28 cellular contexts compared by ENCODE assay signal in the genomic region with DNA sequence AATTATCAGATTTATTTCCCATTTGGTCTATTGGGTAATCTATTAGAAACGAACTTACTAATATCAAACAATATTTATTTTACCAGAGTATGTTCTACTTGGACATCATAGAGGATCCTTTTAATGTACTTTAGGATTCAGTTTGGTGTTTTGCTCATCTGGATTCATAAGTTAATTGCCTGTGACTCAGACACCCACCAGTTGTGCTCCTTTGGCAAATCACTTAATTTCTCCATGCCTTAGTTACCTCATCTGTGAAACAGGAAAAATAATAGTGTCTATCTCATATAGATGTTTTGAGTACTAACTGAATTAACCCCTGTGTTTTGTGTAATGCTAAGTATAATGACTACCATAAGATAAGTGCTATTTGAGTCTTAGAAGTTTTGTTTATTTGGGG.
"Had no signal": no experiment of that assay in that cellular context is flagged by ENCODE, and none has a peak within 500 bp of the region (broad histone marks: within the 10 kb centered on the region; RNA-seq: fewer than 3 reads in every experiment).

No MANE protein-coding gene starts in this region.

- H3K4me3 ChIP-seq: ascending aorta, body of pancreas, SJCRH30 had no signal

- H3K36me3 ChIP-seq: ascending aorta, SJCRH30, WERI-Rb-1 had no signal

- H3K27me3 ChIP-seq: ascending aorta, body of pancreas, SJCRH30 had no signal

- DNase-seq: activated CD4-positive, alpha-beta T cell treated with anti-CD3 and anti-CD28 coated beads for 48 hours; activated CD4-positive, alpha-beta T cell treated with anti-CD3 and anti-CD28 coated beads, Interleukin-2, amount 50 U/mL, for 4 hours; activated CD4-positive, CD25-positive, alpha-beta regulatory T cell treated with anti-CD3 and anti-CD28 coated beads, Interleukin-2, amount 50 U/mL, for 72 hours; activated CD8-positive, alpha-beta memory T cell treated with anti-CD3 and anti-CD28 coated beads, Interleukin-2, amount 50 U/mL, for 48 hours; activated CD8-positive, alpha-beta T cell treated with anti-CD3 and anti-CD28 coated beads, Interleukin-2, amount 10 ng/mL, durations not matched to agents 7 days and 5 days; activated effector memory CD4-positive, alpha-beta T cell treated with Interleukin-2 at 50 U/mL for 16 hours; activated naive CD4-positive, alpha-beta T cell treated with Interleukin-2 at 50 U/mL for 16 hours; activated naive CD8-positive, alpha-beta T cell treated with anti-CD3 and anti-CD28 coated beads, Interleukin-2, amount 50 U/mL, for 24 hours; activated T-cell treated with anti-CD3 and anti-CD28 coated beads, Interleukin-2, amount 50 U/mL, for 1 hour; amniotic stem cell; body of pancreas; Kasumi-1; NCI-H1092; NCI-H1417 treated with DMSO at 0.1 percent for 48 hours; NCI-H1694; NCI-H2029 treated with DMSO at 0.1 percent for 48 hours; NCI-H345; NCI-H510A; NCI-H526 treated with DMSO at 0.1 percent for 48 hours; NCI-H82; NK-92 treated with Interleukin-12 subunit alpha and Interleukin-12 subunit beta, amount 100 ng/mL, for 24 hours; OCI-M1; RPMI8226; SJCRH30; SK-N-SH; T-helper 1 cell; WERI-Rb-1 had no signal
